ENCODE assay signal across 15 cellular contexts in genomic region chr6:163709255-163709654, GRCh38.
"Had no signal": no experiment of that assay in that cellular context is flagged by ENCODE, and none has a peak within 500 bp of the region (broad histone marks: within the 10 kb centered on the region; RNA-seq: fewer than 3 reads in every experiment).

No MANE protein-coding gene starts in this region.

- H3K9me3 ChIP-seq: pancreas, transverse colon had no signal

- H3K36me3 Mint-ChIP-seq: naive B cell had no signal

- H3K27me3 ChIP-seq: brain microvascular endothelial cell, pancreas, transverse colon had no signal

- DNase-seq: activated CD4-positive, alpha-beta T cell treated with anti-CD3 and anti-CD28 coated beads for 1 hour; activated CD4-positive, alpha-beta T cell treated with anti-CD3 and anti-CD28 coated beads, Interleukin-2, amount 50 U/mL, for 4 hours; activated naive CD4-positive, alpha-beta T cell; activated T-cell treated with anti-CD3 and anti-CD28 coated beads for 4 hours; brain microvascular endothelial cell; cerebellar nuclear complex; dermis blood vessel endothelial cell; kidney glomerular epithelial cell; naive B cell; pancreas; stimulated activated CD4-positive, alpha-beta T cell treated with anti-CD3 and anti-CD28 coated beads, Interleukin-2, amount 100 ng/mL, for 48 hours; stimulated activated naive B cell treated with anti-CD40 and anti-IgM and Interleukin-4, amounts not matched to agents 10 μg/mL and 1 μg/mL and 100 μg/mL, for 72 hours had no signal

- H3K4me1 ChIP-seq: pancreas had no signal

- H3K27ac ChIP-seq: brain microvascular endothelial cell, pancreas, VCaP had no signal

- H3K9me3 Mint-ChIP-seq: naive B cell had no signal

- H3K4me3 ChIP-seq: pancreas, transverse colon had no signal

- H3K36me3 ChIP-seq: brain microvascular endothelial cell, pancreas, transverse colon had no signal

- H3K27ac Mint-ChIP-seq: stimulated activated naive B cell treated with anti-CD40 and anti-IgM and Interleukin-4, amounts not matched to agents 10 μg/mL and 1 μg/mL and 100 μg/mL, for 72 hours had no signal

- ATAC-seq: pancreas; SK-N-SH treated with all-trans-retinoic acid at 6 μM for 48 hours; stimulated activated naive B cell treated with anti-CD40 and anti-IgM and Interleukin-4, amounts not matched to agents 10 μg/mL and 1 μg/mL and 100 μg/mL, for 72 hours had no signal
